8 cellular contexts compared by ENCODE assay signal in the genomic region with DNA sequence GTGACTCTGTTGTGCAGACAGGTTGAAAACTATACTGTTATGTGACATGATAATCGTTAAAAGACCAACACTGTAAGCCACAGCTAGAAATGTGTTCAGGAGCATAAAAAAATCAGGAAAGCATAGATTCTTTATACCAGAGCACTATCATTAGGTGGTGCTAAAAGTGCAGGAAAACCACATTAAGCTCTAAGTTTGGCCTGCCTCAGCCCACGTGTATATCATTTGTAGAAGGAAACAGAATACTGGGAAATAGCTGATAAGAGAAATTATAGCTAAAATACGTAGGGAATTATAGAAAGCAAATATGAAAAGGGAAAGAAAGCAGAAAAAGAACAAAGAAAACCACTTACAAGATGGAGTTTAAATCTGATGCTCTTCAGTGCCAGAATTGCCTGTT. TPM values are rescaled to one million over a fixed set of nuclear protein-coding genes. Genes with fewer than 3 reads are reported as not detected.
DNase-seq lines count a peak whose midpoint lies in the region; ATAC-seq, FAIRE-seq and TF ChIP-seq lines count a peak whose summit lies in the region.

No MANE protein-coding gene starts in this region.

- no peaks in the 10 kb centered on the region for H3K9me3 Mint-ChIP-seq in MCF 10A (ENCODE audit: unreplicated experiment)

- no peaks in the 10 kb centered on the region for H3K27me3 Mint-ChIP-seq in MCF 10A (ENCODE audit: insufficient read depth, unreplicated experiment)

- no peaks in the 10 kb centered on the region for H3K4me1 ChIP-seq in breast epithelium

- no peaks in the 10 kb centered on the region for H3K36me3 Mint-ChIP-seq in MCF 10A (ENCODE audit: insufficient read depth, unreplicated experiment)

- TF ChIP-seq POLR2A in breast epithelium (IDR thresholded peaks at IDR 0.05): no peak

- no peaks in the 10 kb centered on the region for H3K9me3 ChIP-seq in breast epithelium

- H3K27ac Mint-ChIP-seq in MCF 10A (ENCODE audit: low read depth, unreplicated experiment): no peak overlapping the region

- intact Hi-C loops in MCF 10A (cut with micrococcal nuclease) (loop anchor here (1.0 to 5.0 kb wide), 3 partner anchors 502 to 763 kb away; no protein-coding TSS in a partner anchor), breast epithelium (cut with DNase I; ENCODE audit: low total_unique reads) (no loop called here)

- no peak overlapping the region for H3K4me3 ChIP-seq in breast epithelium

- H3K4me1 Mint-ChIP-seq in MCF 10A (ENCODE audit: insufficient read depth, unreplicated experiment): no peaks in the 10 kb centered on the region

- H3K27ac ChIP-seq in breast epithelium: no peak overlapping the region

- no peak overlapping the region for H3K4me3 Mint-ChIP-seq in MCF 10A (ENCODE audit: unreplicated experiment)

- CTCF ChIA-PET in MCF 10A (lab: Yijun Ruan, JAX): interaction anchor here (0.5 to 0.9 kb wide), 3 partner anchors 43 to 657 kb away, joined by 3 to 5 read pairs (median 4); no protein-coding TSS in a partner anchor

- no peaks in the 10 kb centered on the region for H3K36me3 ChIP-seq in breast epithelium

- peak; percentile 48 for TF ChIP-seq CTCF in MCF 10A (IDR thresholded peaks at IDR 0.05; ENCODE audit: unreplicated experiment)
- peak in 1 of 3 donors; percentile 25 for TF ChIP-seq CTCF in breast epithelium (IDR thresholded peaks at IDR 0.05)

- POLR2A ChIA-PET in MCF 10A (lab: Yijun Ruan, JAX): interaction anchor here (0.6 to 1.0 kb wide), 3 partner anchors 9 to 1442 kb away, joined by 3 to 7 read pairs (median 3); no protein-coding TSS in a partner anchor

- H3K27me3 ChIP-seq in breast epithelium: no peaks in the 10 kb centered on the region

- no TSS peak for BruUV-seq in MCF 10A (replicated peaks; lab: Mats Ljungman, UMichigan)

- DNase-seq in MCF 10A (ENCODE audit: unreplicated experiment) (peak; percentile 43), breast epithelium (ENCODE audit: low spot score in 2 of 2) (no peak), RCC 7860 (ENCODE audit: low spot score) (peak; percentile 26), fibroblast of the conjunctiva (ENCODE audit: low read depth) (peak; percentile 37), superior temporal gyrus (ENCODE audit: extremely low spot score) (peak; percentile 78), UCSD-AML1 (lab: John Stamatoyannopoulos, UW; ENCODE audit: unreplicated experiment) (no peak), NCI-H524 treated with DMSO at 0.1 percent for 48 hours (lab: John Stamatoyannopoulos, UW) (no peak)

- no peak for ATAC-seq in GM21786 (IDR thresholded peaks at IDR 0.05; ENCODE audit: unreplicated experiment)

- peak; percentile 37 for FAIRE-seq in RCC 7860 (lab: Jason Lieb, UNC)

RNA-seq across cellular contexts. Expression of gene C2orf74, which starts 26.5 kb away (rescaled TPM):
- total RNA-seq in MCF 10A (2022) (24.8 and 29.7 TPM in 2 replicates), breast epithelium (10 to 100 TPM; 15.7 to 40.5 (median 19.8) TPM)

Comparison
In these comparisons a context has a peak if more than half of its experiments do, and no peak if none do; other contexts are left out.
1. DNase-seq: peak in MCF 10A (single experiment), RCC 7860 (single experiment), fibroblast of the conjunctiva (single experiment) and superior temporal gyrus (single experiment); none in breast epithelium (0 of 2), UCSD-AML1 (single experiment) and NCI-H524 treated with DMSO at 0.1 percent for 48 hours (single experiment).